1 cellular context compared by ENCODE assay signal in the genomic region with DNA sequence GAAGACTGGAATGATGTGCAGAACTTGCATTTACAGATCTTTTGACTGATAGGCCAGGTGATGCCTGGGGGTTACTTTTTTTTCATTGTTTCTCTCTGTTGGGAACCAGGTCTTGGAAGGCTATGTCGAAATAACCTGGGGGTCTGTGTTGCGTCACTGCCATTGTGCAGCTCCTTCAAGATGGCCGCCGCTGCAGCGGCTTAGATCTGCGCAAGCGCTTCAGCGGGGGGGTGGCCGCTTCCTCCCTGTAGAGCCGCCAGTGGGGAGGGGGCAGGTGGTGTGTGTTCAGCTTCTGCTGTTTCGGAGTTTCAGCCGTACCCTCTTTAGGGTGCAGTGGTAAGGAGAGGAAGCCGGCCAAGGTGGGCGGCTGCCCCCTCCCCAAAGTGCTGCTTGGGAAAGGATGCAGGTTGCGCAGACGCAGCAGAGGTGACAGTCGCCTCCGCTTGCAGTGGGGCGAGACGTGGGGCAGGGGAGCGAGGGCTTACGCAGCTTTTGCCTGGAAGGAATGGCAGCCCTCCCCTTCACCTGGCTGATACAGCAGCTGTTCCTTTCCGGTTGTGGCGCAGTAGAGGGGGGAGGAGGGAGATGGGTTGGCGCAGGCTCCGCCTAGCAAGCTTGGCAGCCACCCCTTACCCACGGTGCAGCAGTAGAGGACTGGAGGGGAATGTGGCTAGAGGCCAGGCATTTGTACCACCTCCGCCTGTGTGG.
TF ChIP-seq lines count a peak whose summit lies in the region.

No MANE protein-coding gene starts in this region.

TF ChIP-seq in WTC11, 78 proteins besides CTCF, POLR2A, EP300 and RAD21 (continued from another document):
- no peak for TF ChIP-seq ZNF317 (CRISPR knock-in tag; IDR thresholded peaks at IDR 0.05; ENCODE audit: borderline replicate concordance, low read depth)
